In genomic region chr11:38795027-38795426, GRCh38 we compare ENCODE assay signal across 33 cellular contexts.
"Had no signal": no experiment of that assay in that cellular context is flagged by ENCODE, and none has a peak within 500 bp of the region (broad histone marks: within the 10 kb centered on the region; RNA-seq: fewer than 3 reads in every experiment).

No MANE protein-coding gene starts in this region.

- H3K9me3 ChIP-seq: adrenal gland, ascending aorta, body of pancreas had no signal

- H3K4me3 ChIP-seq: adrenal gland, ascending aorta, body of pancreas, cardiac muscle cell had no signal

- ATAC-seq: activated naive CD4-positive, alpha-beta T cell treated with anti-CD3 and anti-CD28 coated beads, Interleukin-2, amount 50 U/mL, for 72 hours; activated naive CD8-positive, alpha-beta T cell treated with anti-CD3 and anti-CD28 coated beads, Interleukin-2, amount 50 U/mL, for 24 hours; activated T-cell treated with anti-CD3 and anti-CD28 coated beads, Interleukin-2, amount 50 U/mL, for 4 hours; activated T-cell treated with anti-CD3 and anti-CD28 coated beads, Interleukin-2, amount 50 U/mL, for 72 hours; activated T-helper 17 cell treated with anti-CD3 and anti-CD28 coated beads, Interleukin-2, amount 50 U/mL, for 72 hours; body of pancreas had no signal

- H3K27ac ChIP-seq: adrenal gland, ascending aorta, body of pancreas, brain microvascular endothelial cell, cardiac muscle cell had no signal

- DNase-seq: activated effector memory CD4-positive, alpha-beta T cell treated with anti-CD3 and anti-CD28 coated beads, Interleukin-2, amount 50 U/mL, for 16 hours; activated effector memory CD4-positive, alpha-beta T cell treated with Interleukin-2 at 50 U/mL for 16 hours; activated gamma-delta T cell; activated gamma-delta T cell treated with Interleukin-2 at 50 U/mL for 16 hours; activated naive CD4-positive, alpha-beta T cell; activated naive CD4-positive, alpha-beta T cell treated with anti-CD3 and anti-CD28 coated beads for 36 hours; activated naive CD4-positive, alpha-beta T cell treated with anti-CD3 and anti-CD28 coated beads, Interleukin-2, amount 10 ng/mL, durations not matched to agents 7 days and 5 days; activated naive CD4-positive, alpha-beta T cell treated with Interleukin-2 at 50 U/mL for 16 hours; activated naive CD8-positive, alpha-beta T cell treated with anti-CD3 and anti-CD28 coated beads for 36 hours; activated naive CD8-positive, alpha-beta T cell treated with anti-CD3 and anti-CD28 coated beads, Interleukin-2, amount 10 ng/mL, durations not matched to agents 7 days and 5 days; activated naive CD8-positive, alpha-beta T cell treated with anti-CD3 and anti-CD28 coated beads, Interleukin-2, amount 50 U/mL, for 24 hours; activated T-cell treated with anti-CD3 and anti-CD28 coated beads for 4 hours; activated T-cell treated with anti-CD3 and anti-CD28 coated beads, Interleukin-2, amount 50 U/mL, for 1 hour; activated T-cell treated with anti-CD3 and anti-CD28 coated beads, Interleukin-2, amount 50 U/mL, for 24 hours; activated T-cell treated with anti-CD3 and anti-CD28 coated beads, Interleukin-2, amount 50 U/mL, for 4 hours; activated T-cell treated with anti-CD3 and anti-CD28 coated beads, Interleukin-2, amount 50 U/mL, for 48 hours; activated T-cell treated with anti-CD3 and anti-CD28 coated beads, Interleukin-2, amount 50 U/mL, for 72 hours; adrenal gland; amniotic stem cell; amygdala; anterior cingulate cortex; aorta; body of pancreas; brain microvascular endothelial cell; caudate nucleus; central memory CD4-positive, alpha-beta T cell; cerebellar nuclear complex had no signal

- FAIRE-seq: astrocyte, bronchial epithelial cell had no signal

- H3K27me3 ChIP-seq: adrenal gland, ascending aorta, body of pancreas, brain microvascular endothelial cell, cardiac muscle cell had no signal

- H3K4me1 ChIP-seq: adrenal gland, ascending aorta, body of pancreas had no signal

- H3K36me3 ChIP-seq: adrenal gland, ascending aorta, brain microvascular endothelial cell, cardiac muscle cell had no signal
